Comparison of ENCODE assay signal across 12 cellular contexts in the genomic region with DNA sequence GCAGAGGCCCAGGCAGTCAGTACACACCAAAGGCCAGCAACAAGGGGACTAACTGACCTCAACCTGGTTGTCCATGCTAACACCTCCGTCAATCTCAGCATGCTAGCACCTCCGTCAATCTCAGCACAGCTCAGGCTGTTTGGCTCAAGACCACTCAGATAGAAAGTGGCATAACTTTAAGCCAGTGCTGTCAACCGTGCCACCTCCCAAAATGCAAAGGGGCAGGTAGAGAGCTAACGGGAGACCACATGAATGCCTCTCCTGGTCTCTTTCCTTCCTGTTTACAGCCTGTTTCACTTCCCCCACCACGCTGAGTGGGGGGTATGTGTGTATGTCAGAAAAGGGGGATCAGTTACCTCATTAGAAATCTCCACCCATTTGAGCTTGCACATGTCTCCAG. TPM values are rescaled to one million over a fixed set of nuclear protein-coding genes. Genes with fewer than 3 reads are reported as not detected.
DNase-seq lines count a peak whose midpoint lies in the region; ATAC-seq and TF ChIP-seq lines count a peak whose summit lies in the region.
"Had no signal": no experiment of that assay in that cellular context is flagged by ENCODE, and none has a peak within 500 bp of the region (broad histone marks: within the 10 kb centered on the region; RNA-seq: fewer than 3 reads in every experiment).

No MANE protein-coding gene starts in this region.

- peak overlapping the region; percentile 83 for H3K4me3 Mint-ChIP-seq in activated B cell treated with CpG ODN at 0.5 μM for 24 hours
- H3K4me3 Mint-ChIP-seq in neural crest cell = peak overlapping the region; percentile 89

- peak overlapping the region; percentile 92 for H3K4me3 ChIP-seq in GM06990 (replicated peaks; ENCODE audit: low read depth, low read length)

- CTCF ChIA-PET in activated B cell treated with CpG ODN at 0.5 μM for 24 hours (lab: Charles Lee) = interaction anchor here (0.7 to 6.7 kb wide), 9 partner anchors 10 to 138 kb away, joined by 4 to 35 read pairs (median 5); a partner anchor contains a TSS

- no peaks in the 10 kb centered on the region for H3K27me3 Mint-ChIP-seq in activated B cell treated with CpG ODN at 0.5 μM for 24 hours
- no peaks in the 10 kb centered on the region for H3K27me3 Mint-ChIP-seq in neural crest cell (ENCODE audit: low read depth)

- H3K9me3 Mint-ChIP-seq in activated B cell treated with CpG ODN at 0.5 μM for 24 hours (no peaks in the 10 kb centered on the region), neural crest cell (no peaks in the 10 kb centered on the region)

- H3K27ac Mint-ChIP-seq in activated B cell treated with CpG ODN at 0.5 μM for 24 hours (peak overlapping the region; percentile 94), neural crest cell (ENCODE audit: unreplicated experiment) (no peak overlapping the region)

- ATAC-seq in activated B cell treated with CpG ODN at 0.5 μM for 24 hours (ENCODE audit: low read depth) = peak; percentile 32
- ATAC-seq in HG03460 (IDR thresholded peaks at IDR 0.05; ENCODE audit: unreplicated experiment) = no peak
- ATAC-seq in GM18907 (IDR thresholded peaks at IDR 0.05; ENCODE audit: unreplicated experiment) = no peak
- no peak for ATAC-seq in GM18909 (IDR thresholded peaks at IDR 0.05; ENCODE audit: poor library complexity, unreplicated experiment)

- H3K36me3 Mint-ChIP-seq in activated B cell treated with CpG ODN at 0.5 μM for 24 hours (ENCODE audit: low read depth) (peaks cover 58% of the 10 kb centered on the region), neural crest cell (ENCODE audit: low read depth) (peaks cover 12% of the 10 kb centered on the region)

- H3K4me1 Mint-ChIP-seq in activated B cell treated with CpG ODN at 0.5 μM for 24 hours (peaks cover 59% of the 10 kb centered on the region), neural crest cell (peaks cover 22% of the 10 kb centered on the region)

- POLR2A ChIA-PET in activated B cell treated with CpG ODN at 0.5 μM for 24 hours (lab: Charles Lee) = interaction anchor here (0.6 to 10.5 kb wide), 15 partner anchors 8 to 315 kb away, joined by 3 to 241 read pairs (median 10); a partner anchor contains a TSS

- DNase-seq in GM06990 (ENCODE audit: extremely low read depth, insufficient read length) (no peak), GM20000 (ENCODE audit: low spot score) (peak; percentile 52), activated B cell treated with CpG ODN at 0.5 μM for 24 hours (peak; percentile 49), neural crest cell (ENCODE audit: low read depth, low spot score) (no peak)
- DNase-seq: DMS53, H7 had no signal

- intact Hi-C loops in activated B cell treated with CpG ODN at 0.5 μM for 24 hours (cut with micrococcal nuclease) = loop anchor here (1.0 kb wide), 1 partner anchor 132 kb away; no protein-coding TSS in a partner anchor

- H3K36me3 ChIP-seq in GM06990 (ENCODE audit: control insufficient read depth, insufficient read depth, low read length) = peaks cover 41% of the 10 kb centered on the region

- TF ChIP-seq CTCF in GM06990 (IDR thresholded peaks at IDR 0.05; ENCODE audit: insufficient read depth, low read length, poor library complexity, severe bottlenecking) = no peak
- no peak for TF ChIP-seq CTCF in GM20000 (IDR thresholded peaks at IDR 0.05; ENCODE audit: extremely low read depth, missing control alignments)
- no peak for TF ChIP-seq CTCF in activated B cell treated with CpG ODN at 0.5 μM for 24 hours (IDR thresholded peaks at IDR 0.05)
- no peak for TF ChIP-seq CTCF in neural crest cell (conservative IDR thresholded peaks at IDR 0.05)

- H3K27me3 ChIP-seq in GM06990 (replicated peaks; ENCODE audit: control insufficient read depth, insufficient read depth, low read length) = no peaks in the 10 kb centered on the region

RNA-seq across cellular contexts. Expression of a gene that starts 3.3 kb away (rescaled TPM):
- total RNA-seq in activated B cell treated with CpG ODN at 0.5 μM for 24 hours (139 and 146 TPM in 2 replicates), neural crest cell (106 and 108 TPM in 2 replicates)

RNA-seq across cellular contexts. Expression of a gene that starts 16.5 kb away (rescaled TPM):
- total RNA-seq in activated B cell treated with CpG ODN at 0.5 μM for 24 hours (92.0 and 103 TPM in 2 replicates), neural crest cell (115 and 119 TPM in 2 replicates)

RNA-seq across cellular contexts. Expression of a gene that starts 29.4 kb away (rescaled TPM):
- 32.3 and 36.0 TPM in 2 replicates for total RNA-seq in activated B cell treated with CpG ODN at 0.5 μM for 24 hours
- total RNA-seq in neural crest cell = 33.5 and 33.7 TPM in 2 replicates

RNA-seq across cellular contexts. Expression of a gene that starts 45.7 kb away (rescaled TPM):
- not detected in 2 replicates for total RNA-seq in activated B cell treated with CpG ODN at 0.5 μM for 24 hours
- total RNA-seq in neural crest cell = 0.25 and 0.26 TPM in 2 replicates
- total RNA-seq: chondrocyte, kidney epithelial cell, subcutaneous adipose tissue had no signal

RNA-seq across cellular contexts. Expression of a gene that starts 51.8 kb away (rescaled TPM):
- total RNA-seq in activated B cell treated with CpG ODN at 0.5 μM for 24 hours = 0.10 and 0.13 TPM in 2 replicates
- not detected in 2 replicates for total RNA-seq in neural crest cell
- total RNA-seq: chondrocyte, kidney epithelial cell had no signal

Comparison
In these comparisons a context has a peak if more than half of its experiments do, and no peak if none do; other contexts are left out.
1. DNase-seq: peak in GM20000 (single experiment) and activated B cell treated with CpG ODN at 0.5 μM for 24 hours (single experiment); none in GM06990 (single experiment) and neural crest cell (single experiment).